ENCODE assay signal across 1 cellular context in genomic region chr1:203758749-203759148, GRCh38.
TF ChIP-seq lines count a peak whose summit lies in the region.
"Not testable (repeated sequence)": the region's sequence is repeated elsewhere in the genome, so short reads cannot be mapped to it uniquely, and the experiment has no call there.

No MANE protein-coding gene starts in this region.

TF ChIP-seq in K562, 482 proteins besides CTCF, POLR2A, EP300 and RAD21:
- TF ChIP-seq OTX1 (CRISPR knock-in tag; IDR thresholded peaks at IDR 0.05) (peak; percentile 46; the same call in 1 of the 2 replicates), SMAD3 (CRISPR knock-in tag; conservative IDR thresholded peaks at IDR 0.05) (peak; percentile 79), ZNF197 (CRISPR knock-in tag; IDR thresholded peaks at IDR 0.05; ENCODE audit: low read depth) (0 out of 2 replicates have a peak, but pooled peaks have one; percentile 64), HEY1 (CRISPR knock-in tag; IDR thresholded peaks at IDR 0.05; ENCODE audit: borderline replicate concordance) (peak; percentile 21; the same call in 1 of the 2 replicates), ZNF740 (tag; IDR thresholded peaks at IDR 0.05) (peak in 1 of 2 experiments; percentile 78; a peak in 2 of 4 replicates), ATF4 (CRISPR knock-in tag; IDR thresholded peaks at IDR 0.05) (0 out of 2 replicates have a peak, but pooled peaks have one; percentile 35), ZNF23 (CRISPR knock-in tag; IDR thresholded peaks at IDR 0.05) (peak; percentile 62; the same call in 1 of the 2 replicates), ATF7 (IDR thresholded peaks at IDR 0.05) (peak; percentile 25; the same call in 1 of the 2 replicates), IRF9 (tag; IDR thresholded peaks at IDR 0.05) (0 out of 2 replicates have a peak, but pooled peaks have one; percentile 45), PTTG1 (tag; IDR thresholded peaks at IDR 0.05; ENCODE audit: low read depth) (peak; percentile 28; the same call in 1 of the 2 replicates), TEAD1 (CRISPR knock-in tag; IDR thresholded peaks at IDR 0.05) (peak in 1 of 2 experiments; percentile 86; a peak in 2 of 4 replicates), NR2C2 (tag; IDR thresholded peaks at IDR 0.05) (peak; percentile 17; the same call in 1 of the 2 replicates), ELF2 (CRISPR knock-in tag; IDR thresholded peaks at IDR 0.05) (peak; percentile 29; the same call in 1 of the 2 replicates), ZNF766 (CRISPR knock-in tag; conservative IDR thresholded peaks at IDR 0.05) (peak; percentile 32; the same call in 1 of the 2 replicates), ELF4 (CRISPR knock-in tag; IDR thresholded peaks at IDR 0.05) (0 out of 2 replicates have a peak, but pooled peaks have one; percentile 26), ATF1 (tag; IDR thresholded peaks at IDR 0.05) (peak; percentile 67), ZNF449 (CRISPR knock-in tag; IDR thresholded peaks at IDR 0.05) (0 out of 2 replicates have a peak, but pooled peaks have one; percentile 57), ZNF79 (CRISPR knock-in tag; IDR thresholded peaks at IDR 0.05; ENCODE audit: low read depth) (peak; percentile 84), NR2C1 (tag; IDR thresholded peaks at IDR 0.05) (peak; percentile 45), ZKSCAN3 (CRISPR knock-in tag; IDR thresholded peaks at IDR 0.05) (0 out of 2 replicates have a peak, but pooled peaks have one; percentile 41), HMBOX1 (IDR thresholded peaks at IDR 0.05) (peak; percentile 56; the same call in 1 of the 2 replicates), ZNF75A (CRISPR knock-in tag; IDR thresholded peaks at IDR 0.05) (peak; percentile 47; the same call in 1 of the 2 replicates), BCL6 (CRISPR knock-in tag; IDR thresholded peaks at IDR 0.05) (peak; percentile 81), ZNF354B (CRISPR knock-in tag; IDR thresholded peaks at IDR 0.05) (peak; percentile 57; the same call in 1 of the 2 replicates), DDX20 (tag; IDR thresholded peaks at IDR 0.05; ENCODE audit: low read depth) (peak; percentile 40; the same call in 1 of the 2 replicates), PYGO2 (tag; IDR thresholded peaks at IDR 0.05) (peak; percentile 68; the same call in 1 of the 2 replicates), ZNF76 (CRISPR knock-in tag; IDR thresholded peaks at IDR 0.05; ENCODE audit: borderline replicate concordance) (peak; percentile 24; the same call in 1 of the 2 replicates), CREB3 (tag; conservative IDR thresholded peaks at IDR 0.05; ENCODE audit: low read depth) (peak; percentile 90), KLF6 (CRISPR knock-in tag; IDR thresholded peaks at IDR 0.05; ENCODE audit: borderline replicate concordance) (peak; percentile 85), FOSL1 (tag; conservative IDR thresholded peaks at IDR 0.05) (0 out of 2 replicates have a peak, but pooled peaks have one; percentile 30), ESRRA (IDR thresholded peaks at IDR 0.05; ENCODE audit: borderline replicate concordance, low read depth) (peak; percentile 40; the same call in 1 of the 2 replicates), MEF2D (tag; conservative IDR thresholded peaks at IDR 0.05; ENCODE audit: low read depth) (0 out of 2 replicates have a peak, but pooled peaks have one; percentile 37), ETS2 (tag; IDR thresholded peaks at IDR 0.05; ENCODE audit: borderline replicate concordance, poor library complexity, severe bottlenecking) (peak; percentile 30), NR4A1 (CRISPR knock-in tag; IDR thresholded peaks at IDR 0.05) (peak; percentile 86), NR4A1 (tag; IDR thresholded peaks at IDR 0.05) (peak; percentile 74; the same call in 1 of the 2 replicates), ZBTB12 (CRISPR knock-in tag; IDR thresholded peaks at IDR 0.05) (peak; percentile 52; the same call in 1 of the 2 replicates), ZNF644 (tag; IDR thresholded peaks at IDR 0.05; ENCODE audit: low read depth) (peak; percentile 51; the same call in 1 of the 2 replicates), ZNF41 (CRISPR knock-in tag; conservative IDR thresholded peaks at IDR 0.05) (peak; percentile 74), ZNF165 (CRISPR knock-in tag; IDR thresholded peaks at IDR 0.05; ENCODE audit: borderline replicate concordance) (peak; percentile 81; the same call in 1 of the 2 replicates), GMEB1 (CRISPR knock-in tag; IDR thresholded peaks at IDR 0.05) (peak; percentile 40; the same call in 1 of the 2 replicates), HIVEP1 (CRISPR knock-in tag; IDR thresholded peaks at IDR 0.05) (peak; percentile 90; the same call in 1 of the 2 replicates), ZNF134 (CRISPR knock-in tag; conservative IDR thresholded peaks at IDR 0.05) (0 out of 2 replicates have a peak, but pooled peaks have one; percentile 12), CREM (IDR thresholded peaks at IDR 0.05; ENCODE audit: low read depth) (peak; percentile 67), ZBTB9 (CRISPR knock-in tag; IDR thresholded peaks at IDR 0.05) (0 out of 2 replicates have a peak, but pooled peaks have one; percentile 58), ZNF583 (CRISPR knock-in tag; IDR thresholded peaks at IDR 0.05) (peak; percentile 75), ZNF589 (CRISPR knock-in tag; IDR thresholded peaks at IDR 0.05; ENCODE audit: low read depth) (0 out of 2 replicates have a peak, but pooled peaks have one; percentile 34), TCFL5 (CRISPR knock-in tag; conservative IDR thresholded peaks at IDR 0.05) (peak; percentile 88), ZNF445 (CRISPR knock-in tag; IDR thresholded peaks at IDR 0.05; ENCODE audit: low read depth) (peak; percentile 20; the same call in 1 of the 2 replicates), ETV1 (tag; conservative IDR thresholded peaks at IDR 0.05; ENCODE audit: low read depth) (0 out of 2 replicates have a peak, but pooled peaks have one; percentile 28)
- not testable (repeated sequence) for TF ChIP-seq ZNF740 (CRISPR knock-in tag; IDR thresholded peaks at IDR 0.05); NR2C2 (CRISPR knock-in tag; IDR thresholded peaks at IDR 0.05); ATF1 (CRISPR knock-in tag; IDR thresholded peaks at IDR 0.05); NR2C1 (IDR thresholded peaks at IDR 0.05)
